2 cellular contexts compared by ENCODE assay signal in genomic region chr22:21876486-21877176, GRCh38.
TF ChIP-seq lines count a peak whose summit lies in the region.

No MANE protein-coding gene starts in this region.

TF ChIP-seq in IMR-90, 13 proteins besides CTCF, POLR2A, EP300 and RAD21:
- TF ChIP-seq NFE2L2 (IDR thresholded peaks at IDR 0.05; ENCODE audit: low read depth, low read length) (no peak), FOS (IDR thresholded peaks at IDR 0.05; ENCODE audit: low read depth, low read length) (no peak), CHD1 (IDR thresholded peaks at IDR 0.05; ENCODE audit: low read depth, low read length) (no peak), RFX5 (IDR thresholded peaks at IDR 0.05; ENCODE audit: low read depth, low read length) (no peak), CEBPB (IDR thresholded peaks at IDR 0.05; ENCODE audit: low read depth, low read length) (peak; percentile 92), BHLHE40 (IDR thresholded peaks at IDR 0.05; ENCODE audit: low read depth, low read length) (no peak), MAFK (IDR thresholded peaks at IDR 0.05; ENCODE audit: low read depth, low read length) (no peak)
- TF ChIP-seq, protein P1, sequence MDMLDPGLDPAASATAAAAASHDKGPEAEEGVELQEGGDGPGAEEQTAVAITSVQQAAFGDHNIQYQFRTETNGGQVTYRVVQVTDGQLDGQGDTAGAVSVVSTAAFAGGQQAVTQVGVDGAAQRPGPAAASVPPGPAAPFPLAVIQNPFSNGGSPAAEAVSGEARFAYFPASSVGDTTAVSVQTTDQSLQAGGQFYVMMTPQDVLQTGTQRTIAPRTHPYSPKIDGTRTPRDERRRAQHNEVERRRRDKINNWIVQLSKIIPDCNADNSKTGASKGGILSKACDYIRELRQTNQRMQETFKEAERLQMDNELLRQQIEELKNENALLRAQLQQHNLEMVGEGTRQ (IDR thresholded peaks at IDR 0.05; ENCODE audit: low read depth, low read length), result peak; percentile 75
- TF ChIP-seq, protein P2, sequence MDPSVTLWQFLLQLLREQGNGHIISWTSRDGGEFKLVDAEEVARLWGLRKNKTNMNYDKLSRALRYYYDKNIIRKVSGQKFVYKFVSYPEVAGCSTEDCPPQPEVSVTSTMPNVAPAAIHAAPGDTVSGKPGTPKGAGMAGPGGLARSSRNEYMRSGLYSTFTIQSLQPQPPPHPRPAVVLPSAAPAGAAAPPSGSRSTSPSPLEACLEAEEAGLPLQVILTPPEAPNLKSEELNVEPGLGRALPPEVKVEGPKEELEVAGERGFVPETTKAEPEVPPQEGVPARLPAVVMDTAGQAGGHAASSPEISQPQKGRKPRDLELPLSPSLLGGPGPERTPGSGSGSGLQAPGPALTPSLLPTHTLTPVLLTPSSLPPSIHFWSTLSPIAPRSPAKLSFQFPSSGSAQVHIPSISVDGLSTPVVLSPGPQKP (IDR thresholded peaks at IDR 0.05; ENCODE audit: borderline replicate concordance, low read depth, low read length), result no peak
TF ChIP-seq in IMR-90: peak in this region for 2.

TF ChIP-seq in HepG2, 621 proteins besides CTCF, POLR2A, EP300 and RAD21:
- no peak for TF ChIP-seq ETS1 (CRISPR knock-in tag; IDR thresholded peaks at IDR 0.05)
- peak; percentile 34; the same call in 1 of the 2 replicates for TF ChIP-seq RFX1 (IDR thresholded peaks at IDR 0.05)
- no peak for TF ChIP-seq SIN3B (IDR thresholded peaks at IDR 0.05; ENCODE audit: low read length)
- no peak for TF ChIP-seq ZNF446 (CRISPR knock-in tag; IDR thresholded peaks at IDR 0.05)
